In the genomic region with DNA sequence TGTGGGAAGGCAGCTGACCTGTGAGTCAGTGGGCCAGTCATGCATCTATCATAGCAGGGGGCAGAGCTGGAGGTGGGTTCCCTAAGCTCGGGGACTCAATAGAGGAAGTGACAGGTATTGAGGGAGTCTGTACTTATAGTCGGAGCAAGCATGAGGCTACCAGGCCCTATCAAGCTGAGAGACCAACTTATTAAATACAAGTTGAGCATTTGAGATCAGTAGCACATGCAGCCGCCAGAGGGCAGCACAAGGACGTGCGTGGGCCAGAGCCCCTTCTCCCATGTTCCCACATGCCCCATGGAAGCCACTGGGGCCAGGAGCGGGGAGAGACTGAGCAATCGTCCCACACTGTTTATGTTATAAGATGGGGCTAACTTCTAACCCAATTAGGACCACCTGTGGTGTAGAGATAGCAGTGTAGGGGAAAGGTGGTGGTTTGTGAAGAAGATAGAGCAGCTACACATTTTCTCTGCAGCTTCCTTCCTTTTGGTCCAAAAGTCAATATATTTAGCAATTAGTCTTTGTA, we compare ENCODE assay signal across 1 cellular context.
TF ChIP-seq lines count a peak whose summit lies in the region.

No MANE protein-coding gene starts in this region.

TF ChIP-seq in H1, 55 proteins besides CTCF, POLR2A, EP300 and RAD21:
- peak; percentile 53; the same call in 1 of the 2 replicates for TF ChIP-seq POLR2AphosphoS5 (IDR thresholded peaks at IDR 0.05; ENCODE audit: low read depth, low read length)
- peak; percentile 53; the same call in 1 of the 2 replicates for TF ChIP-seq YY1 (IDR thresholded peaks at IDR 0.05; ENCODE audit: low read depth, low read length)
- TF ChIP-seq JUND (IDR thresholded peaks at IDR 0.05; ENCODE audit: low read length): no peak
- 0 out of 2 replicates have a peak, but pooled peaks have one; percentile 15 for TF ChIP-seq CREB1 (IDR thresholded peaks at IDR 0.05)
- TF ChIP-seq MAX (IDR thresholded peaks at IDR 0.05): peak; percentile 68
- TF ChIP-seq SP2 (IDR thresholded peaks at IDR 0.05; ENCODE audit: low read length): no peak
- TF ChIP-seq EGR1 (IDR thresholded peaks at IDR 0.05; ENCODE audit: borderline replicate concordance, low read depth, low read length): no peak
- 0 out of 2 replicates have a peak, but pooled peaks have one; percentile 24 for TF ChIP-seq TEAD4 (IDR thresholded peaks at IDR 0.05; ENCODE audit: low read depth, low read length)
- no peak for TF ChIP-seq NANOG (IDR thresholded peaks at IDR 0.05; ENCODE audit: insufficient read depth, low read depth, low read length, poor library complexity, severe bottlenecking)
- TF ChIP-seq GABPA (IDR thresholded peaks at IDR 0.05; ENCODE audit: borderline replicate concordance, insufficient read depth, low read length): no peak
